In the genomic region with DNA sequence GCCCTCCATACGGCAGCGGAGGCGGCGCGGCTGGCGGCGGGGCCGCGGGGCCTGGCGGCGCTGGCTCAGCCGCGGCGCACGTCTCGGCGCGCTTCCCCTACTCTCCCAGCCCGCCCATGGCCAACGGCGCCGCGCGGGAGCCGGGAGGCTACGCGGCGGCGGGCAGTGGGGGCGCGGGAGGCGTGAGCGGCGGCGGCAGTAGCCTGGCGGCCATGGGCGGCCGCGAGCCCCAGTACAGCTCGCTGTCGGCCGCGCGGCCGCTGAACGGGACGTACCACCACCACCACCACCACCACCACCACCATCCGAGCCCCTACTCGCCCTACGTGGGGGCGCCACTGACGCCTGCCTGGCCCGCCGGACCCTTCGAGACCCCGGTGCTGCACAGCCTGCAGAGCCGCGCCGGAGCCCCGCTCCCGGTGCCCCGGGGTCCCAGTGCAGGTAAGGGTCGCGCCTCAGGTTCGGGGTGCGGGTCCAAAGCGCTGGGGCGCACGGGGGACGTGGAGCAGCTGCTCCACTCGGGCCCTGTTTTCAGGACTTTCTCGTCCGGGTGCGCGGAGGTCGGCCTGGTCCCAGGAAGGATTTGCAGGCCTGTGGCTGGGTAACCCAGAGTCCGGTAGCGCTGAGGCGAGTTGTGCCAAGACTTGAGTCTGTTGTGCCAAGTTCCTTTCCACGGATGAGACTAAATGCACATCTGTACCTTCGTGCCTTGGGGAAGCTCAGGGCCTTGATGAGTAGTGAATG, we compare ENCODE assay signal across 9 cellular contexts. TPM values are rescaled to one million over a fixed set of nuclear protein-coding genes. Genes with fewer than 3 reads are reported as not detected.
DNase-seq lines count a peak whose midpoint lies in the region; ATAC-seq and TF ChIP-seq lines count a peak whose summit lies in the region.
"Had no signal": no experiment of that assay in that cellular context is flagged by ENCODE, and none has a peak within 500 bp of the region (broad histone marks: within the 10 kb centered on the region; RNA-seq: fewer than 3 reads in every experiment).

No MANE protein-coding gene starts in this region.

- H3K4me1 ChIP-seq in ectodermal cell (ENCODE audit: control insufficient read depth, insufficient read depth, low read length): peaks cover 20% of the 10 kb centered on the region
- peaks cover 13 to 42% (median 26%) of the 10 kb centered on the region in 4 donors for H3K4me1 ChIP-seq in liver (ENCODE audit: control insufficient read depth in 4 of 4, insufficient read depth in 4 of 4, low read length in 3 of 4)
- H3K4me1 ChIP-seq in suprapubic skin: peaks cover 57% of the 10 kb centered on the region

- no peaks in the 10 kb centered on the region for H3K9me3 ChIP-seq in MG63
- no peaks in the 10 kb centered on the region for H3K9me3 ChIP-seq in ectodermal cell (ENCODE audit: control insufficient read depth, low read length)
- no peaks in the 10 kb centered on the region for H3K9me3 ChIP-seq in liver (ENCODE audit: control insufficient read depth in 4 of 4, low read length in 3 of 4)
- H3K9me3 ChIP-seq in suprapubic skin: no peaks in the 10 kb centered on the region

- DNase-seq in MG63: no peak
- DNase-seq in suprapubic skin (ENCODE audit: low spot score in 2 of 2): no peak
- DNase-seq in activated CD4-positive, alpha-beta T cell treated with anti-CD3 and anti-CD28 coated beads for 1 hour: no peak
- DNase-seq in activated CD4-positive, alpha-beta T cell treated with anti-CD3 and anti-CD28 coated beads, Interleukin-2, amount 50 U/mL, for 4 hours: no peak
- DNase-seq: WERI-Rb-1 had no signal

- no peak for TF ChIP-seq EP300 in suprapubic skin (IDR thresholded peaks at IDR 0.05)

- 0 out of 2 replicates have a peak, but pooled peaks cover 6% of the 10 kb centered on the region for H3K27me3 ChIP-seq in MG63
- peaks cover 100% of the 10 kb centered on the region for H3K27me3 ChIP-seq in ectodermal cell (ENCODE audit: control insufficient read depth, insufficient read depth, low read length, poor library complexity, severe bottlenecking)
- no peaks in the 10 kb centered on the region for H3K27me3 ChIP-seq in liver (ENCODE audit: control insufficient read depth in 4 of 4, insufficient read depth in 4 of 4, low read length in 3 of 4)
- H3K27me3 ChIP-seq in suprapubic skin: peaks cover 100% of the 10 kb centered on the region

- TF ChIP-seq POLR2A in suprapubic skin (IDR thresholded peaks at IDR 0.05): no peak

- TF ChIP-seq CTCF in liver (IDR thresholded peaks at IDR 0.05; ENCODE audit: low read depth, low read length, missing input control): no peak
- TF ChIP-seq CTCF in suprapubic skin (IDR thresholded peaks at IDR 0.05): no peak

- H3K36me3 ChIP-seq in MG63 (peaks cover 39% of the 10 kb centered on the region), ectodermal cell (ENCODE audit: control insufficient read depth, insufficient read depth, low read length) (no peaks in the 10 kb centered on the region), liver (ENCODE audit: control insufficient read depth in 4 of 4, insufficient read depth in 3 of 4, low read depth in 1 of 4, low read length in 3 of 4) (peaks cover 0 to 12% (median under 1%) of the 10 kb centered on the region in 4 donors), suprapubic skin (no peaks in the 10 kb centered on the region)
- H3K36me3 ChIP-seq: WERI-Rb-1 had no signal

- 3% methylated on average over 81 of the region's 81 CpGs for WGBS in ectodermal cell, 2 experiments
- 60% methylated on average over 81 of the region's 81 CpGs for WGBS in liver
- WGBS in suprapubic skin: 11% methylated on average over 21 of the region's 81 CpGs

- H3K4me3 ChIP-seq in MG63: peak overlapping the region; percentile 45
- peak overlapping the region; percentile 15 for H3K4me3 ChIP-seq in ectodermal cell (ENCODE audit: insufficient read depth, low read depth, low read length)
- peak overlapping the region in 2 of 3 donors; percentile 38 to 92 for H3K4me3 ChIP-seq in liver (ENCODE audit: low read depth in 1 of 3, low read length in 3 of 3)
- peak overlapping the region; percentile 71 for H3K4me3 ChIP-seq in suprapubic skin

- peak overlapping the region; percentile 3 to 63 for H3K9ac ChIP-seq in liver (ENCODE audit: low read depth in 1 of 2, low read length in 2 of 2)

- H3K27ac ChIP-seq in ectodermal cell (ENCODE audit: insufficient read depth, low read depth, low read length, poor library complexity, severe bottlenecking): no peak overlapping the region
- peak overlapping the region; percentile 54 to 70 for H3K27ac ChIP-seq in liver (ENCODE audit: low read depth in 1 of 2, low read length in 2 of 2)
- H3K27ac ChIP-seq in suprapubic skin: no peak overlapping the region
- H3K27ac ChIP-seq: WERI-Rb-1 had no signal

- no peak for TF ChIP-seq RAD21 in liver (IDR thresholded peaks at IDR 0.05)

- ATAC-seq in HG02973 (IDR thresholded peaks at IDR 0.05; ENCODE audit: unreplicated experiment) (no peak), HG03469 (IDR thresholded peaks at IDR 0.05; ENCODE audit: unreplicated experiment) (no peak)

TF ChIP-seq in liver, 16 proteins besides CTCF, POLR2A, EP300 and RAD21:
- TF ChIP-seq TAF1 (conservative IDR thresholded peaks at IDR 0.05) (no peak), RXRA (IDR thresholded peaks at IDR 0.05) (no peak), FOXA2 (IDR thresholded peaks at IDR 0.05) (no peak), GABPA (IDR thresholded peaks at IDR 0.05 in 1 of 2, conservative IDR thresholded peaks at IDR 0.05 in 1 of 2) (no peak), HNF4A (conservative IDR thresholded peaks at IDR 0.05) (no peak), EGR1 (IDR thresholded peaks at IDR 0.05; ENCODE audit: low read depth in 2 of 2) (no peak), NR2F2 (IDR thresholded peaks at IDR 0.05) (no peak), JUND (IDR thresholded peaks at IDR 0.05) (no peak), SP1 (IDR thresholded peaks at IDR 0.05) (no peak), FOXA1 (IDR thresholded peaks at IDR 0.05) (no peak), HNF4G (IDR thresholded peaks at IDR 0.05) (no peak), YY1 (IDR thresholded peaks at IDR 0.05) (no peak)
- TF ChIP-seq, protein P1, sequence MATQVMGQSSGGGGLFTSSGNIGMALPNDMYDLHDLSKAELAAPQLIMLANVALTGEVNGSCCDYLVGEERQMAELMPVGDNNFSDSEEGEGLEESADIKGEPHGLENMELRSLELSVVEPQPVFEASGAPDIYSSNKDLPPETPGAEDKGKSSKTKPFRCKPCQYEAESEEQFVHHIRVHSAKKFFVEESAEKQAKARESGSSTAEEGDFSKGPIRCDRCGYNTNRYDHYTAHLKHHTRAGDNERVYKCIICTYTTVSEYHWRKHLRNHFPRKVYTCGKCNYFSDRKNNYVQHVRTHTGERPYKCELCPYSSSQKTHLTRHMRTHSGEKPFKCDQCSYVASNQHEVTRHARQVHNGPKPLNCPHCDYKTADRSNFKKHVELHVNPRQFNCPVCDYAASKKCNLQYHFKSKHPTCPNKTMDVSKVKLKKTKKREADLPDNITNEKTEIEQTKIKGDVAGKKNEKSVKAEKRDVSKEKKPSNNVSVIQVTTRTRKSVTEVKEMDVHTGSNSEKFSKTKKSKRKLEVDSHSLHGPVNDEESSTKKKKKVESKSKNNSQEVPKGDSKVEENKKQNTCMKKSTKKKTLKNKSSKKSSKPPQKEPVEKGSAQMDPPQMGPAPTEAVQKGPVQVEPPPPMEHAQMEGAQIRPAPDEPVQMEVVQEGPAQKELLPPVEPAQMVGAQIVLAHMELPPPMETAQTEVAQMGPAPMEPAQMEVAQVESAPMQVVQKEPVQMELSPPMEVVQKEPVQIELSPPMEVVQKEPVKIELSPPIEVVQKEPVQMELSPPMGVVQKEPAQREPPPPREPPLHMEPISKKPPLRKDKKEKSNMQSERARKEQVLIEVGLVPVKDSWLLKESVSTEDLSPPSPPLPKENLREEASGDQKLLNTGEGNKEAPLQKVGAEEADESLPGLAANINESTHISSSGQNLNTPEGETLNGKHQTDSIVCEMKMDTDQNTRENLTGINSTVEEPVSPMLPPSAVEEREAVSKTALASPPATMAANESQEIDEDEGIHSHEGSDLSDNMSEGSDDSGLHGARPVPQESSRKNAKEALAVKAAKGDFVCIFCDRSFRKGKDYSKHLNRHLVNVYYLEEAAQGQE (IDR thresholded peaks at IDR 0.05): no peak
- TF ChIP-seq, protein P2, sequence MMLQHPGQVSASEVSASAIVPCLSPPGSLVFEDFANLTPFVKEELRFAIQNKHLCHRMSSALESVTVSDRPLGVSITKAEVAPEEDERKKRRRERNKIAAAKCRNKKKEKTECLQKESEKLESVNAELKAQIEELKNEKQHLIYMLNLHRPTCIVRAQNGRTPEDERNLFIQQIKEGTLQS (IDR thresholded peaks at IDR 0.05): no peak
- TF ChIP-seq, protein P3, sequence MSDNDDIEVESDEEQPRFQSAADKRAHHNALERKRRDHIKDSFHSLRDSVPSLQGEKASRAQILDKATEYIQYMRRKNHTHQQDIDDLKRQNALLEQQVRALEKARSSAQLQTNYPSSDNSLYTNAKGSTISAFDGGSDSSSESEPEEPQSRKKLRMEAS (IDR thresholded peaks at IDR 0.05): no peak
- TF ChIP-seq, protein P4, sequence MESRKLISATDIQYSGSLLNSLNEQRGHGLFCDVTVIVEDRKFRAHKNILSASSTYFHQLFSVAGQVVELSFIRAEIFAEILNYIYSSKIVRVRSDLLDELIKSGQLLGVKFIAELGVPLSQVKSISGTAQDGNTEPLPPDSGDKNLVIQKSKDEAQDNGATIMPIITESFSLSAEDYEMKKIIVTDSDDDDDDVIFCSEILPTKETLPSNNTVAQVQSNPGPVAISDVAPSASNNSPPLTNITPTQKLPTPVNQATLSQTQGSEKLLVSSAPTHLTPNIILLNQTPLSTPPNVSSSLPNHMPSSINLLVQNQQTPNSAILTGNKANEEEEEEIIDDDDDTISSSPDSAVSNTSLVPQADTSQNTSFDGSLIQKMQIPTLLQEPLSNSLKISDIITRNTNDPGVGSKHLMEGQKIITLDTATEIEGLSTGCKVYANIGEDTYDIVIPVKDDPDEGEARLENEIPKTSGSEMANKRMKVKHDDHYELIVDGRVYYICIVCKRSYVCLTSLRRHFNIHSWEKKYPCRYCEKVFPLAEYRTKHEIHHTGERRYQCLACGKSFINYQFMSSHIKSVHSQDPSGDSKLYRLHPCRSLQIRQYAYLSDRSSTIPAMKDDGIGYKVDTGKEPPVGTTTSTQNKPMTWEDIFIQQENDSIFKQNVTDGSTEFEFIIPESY (IDR thresholded peaks at IDR 0.05): no peak

RNA-seq across cellular contexts. Expression of a gene that starts 2.6 kb away (rescaled TPM):
- total RNA-seq in MG63 (2014; rRNA removed; shearing (Covaris generic); ENCODE audit: low replicate concordance): 34.0 and 42.3 TPM in 2 replicates
- 0.46 TPM for polyA plus RNA-seq in ectodermal cell (2013, experiment 1 of 4)
- 0.27 TPM for polyA plus RNA-seq in ectodermal cell (2013, experiment 2 of 4)
- polyA plus RNA-seq in ectodermal cell (2013, experiment 3 of 4): 0.53 TPM
- polyA plus RNA-seq in ectodermal cell (2013, experiment 4 of 4): 0.53 TPM
- total RNA-seq in liver (1 to 10 TPM; 3.5 to 6.6 TPM), suprapubic skin (1 to 10 TPM; 2.1 to 3.4 (median 2.6) TPM)
- 1 to 10 TPM; 1.8 to 6.2 TPM for polyA plus RNA-seq in liver

Comparison
In these comparisons a context has a peak if more than half of its experiments do, and no peak if none do; other contexts are left out.
1. H3K4me3 ChIP-seq: peak in every context shown above with its lines; median percentile 71 in suprapubic skin; 65 in liver; 45 in MG63; 15 in ectodermal cell.
2. H3K27ac ChIP-seq: peak in liver (2 of 2); none in ectodermal cell (single experiment) and suprapubic skin (single experiment).